ENCODE assay signal across 9 cellular contexts in genomic region chr12:124464062-124464461, GRCh38.
DNase-seq lines count a peak whose midpoint lies in the region; ATAC-seq and TF ChIP-seq lines count a peak whose summit lies in the region.
"Had no signal": no experiment of that assay in that cellular context is flagged by ENCODE, and none has a peak within 500 bp of the region (broad histone marks: within the 10 kb centered on the region; RNA-seq: fewer than 3 reads in every experiment).

No MANE protein-coding gene starts in this region.

- no peak for DNase-seq in activated naive CD4-positive, alpha-beta T cell treated with anti-CD3 and anti-CD28 coated beads, Interleukin-2, amount 10 ng/mL, durations not matched to agents 7 days and 5 days
- DNase-seq in activated naive CD4-positive, alpha-beta T cell treated with Interleukin-2 at 50 U/mL for 16 hours, result no peak
- DNase-seq in RPMI8226, result peak; percentile 13
- no peak for DNase-seq in glutamatergic neuron
- no peak for DNase-seq in sigmoid colon
- no peak for DNase-seq in activated T-helper 2 cell treated with anti-CD3 and anti-CD28 coated beads, Interferon-gamma antibody, Interleukin-2, Interleukin-4, amounts not matched to agents 10 μg/mL and 5 μg/mL and 100 μg/mL, durations not matched to agents 14 hours and 24 hours and 36 hours (ENCODE audit: low spot score)

- H3K27ac ChIP-seq in sigmoid colon, result peak overlapping the region in 3 of 4 donors; percentile 65 to 75 (median 74)

- H3K4me3 Mint-ChIP-seq in activated naive CD4-positive, alpha-beta T cell treated with anti-CD3 and anti-CD28 coated beads, Interleukin-2, amount 10 ng/mL, durations not matched to agents 7 days and 5 days, result no peak overlapping the region
- peak overlapping the region; percentile 35 for H3K4me3 Mint-ChIP-seq in glutamatergic neuron (ENCODE audit: unreplicated experiment)
- H3K4me3 Mint-ChIP-seq in activated T-helper 2 cell treated with anti-CD3 and anti-CD28 coated beads, Interferon-gamma antibody, Interleukin-2, Interleukin-4, amounts not matched to agents 10 μg/mL and 5 μg/mL and 100 μg/mL, durations not matched to agents 14 hours and 24 hours and 36 hours (ENCODE audit: low read depth), result no peak overlapping the region

- TF ChIP-seq CTCF in glutamatergic neuron (IDR thresholded peaks at IDR 0.05; ENCODE audit: partially characterized antibody, unreplicated experiment) (no peak), sigmoid colon (IDR thresholded peaks at IDR 0.05) (no peak)

- H3K9me3 Mint-ChIP-seq in activated naive CD4-positive, alpha-beta T cell treated with anti-CD3 and anti-CD28 coated beads, Interleukin-2, amount 10 ng/mL, durations not matched to agents 7 days and 5 days, result peaks cover 13% of the 10 kb centered on the region
- peaks cover 42% of the 10 kb centered on the region for H3K9me3 Mint-ChIP-seq in glutamatergic neuron (ENCODE audit: unreplicated experiment)
- peaks cover 11% of the 10 kb centered on the region for H3K9me3 Mint-ChIP-seq in activated T-helper 2 cell treated with anti-CD3 and anti-CD28 coated beads, Interferon-gamma antibody, Interleukin-2, Interleukin-4, amounts not matched to agents 10 μg/mL and 5 μg/mL and 100 μg/mL, durations not matched to agents 14 hours and 24 hours and 36 hours

- peaks cover 48% of the 10 kb centered on the region for H3K4me1 Mint-ChIP-seq in activated naive CD4-positive, alpha-beta T cell treated with anti-CD3 and anti-CD28 coated beads, Interleukin-2, amount 10 ng/mL, durations not matched to agents 7 days and 5 days
- H3K4me1 Mint-ChIP-seq in glutamatergic neuron (ENCODE audit: low read depth, unreplicated experiment), result peaks cover 28% of the 10 kb centered on the region
- peaks cover 37% of the 10 kb centered on the region for H3K4me1 Mint-ChIP-seq in activated T-helper 2 cell treated with anti-CD3 and anti-CD28 coated beads, Interferon-gamma antibody, Interleukin-2, Interleukin-4, amounts not matched to agents 10 μg/mL and 5 μg/mL and 100 μg/mL, durations not matched to agents 14 hours and 24 hours and 36 hours (ENCODE audit: low read depth)

- CTCF ChIA-PET in activated naive CD4-positive, alpha-beta T cell treated with anti-CD3 and anti-CD28 coated beads, Interleukin-2, amount 10 ng/mL, durations not matched to agents 7 days and 5 days (lab: Charles Lee), result no interaction called here

- 64 to 67% methylated on average over 4 of the region's 4 CpGs for WGBS in sigmoid colon, 2 donors

- ATAC-seq in GM19452 (IDR thresholded peaks at IDR 0.05; ENCODE audit: unreplicated experiment) (no peak), HG02623 (IDR thresholded peaks at IDR 0.05; ENCODE audit: unreplicated experiment) (no peak)

- H3K9me3 ChIP-seq in sigmoid colon, result no peaks in the 10 kb centered on the region

- H3K27ac Mint-ChIP-seq in activated naive CD4-positive, alpha-beta T cell treated with anti-CD3 and anti-CD28 coated beads, Interleukin-2, amount 10 ng/mL, durations not matched to agents 7 days and 5 days, result peak overlapping the region; percentile 56
- H3K27ac Mint-ChIP-seq in glutamatergic neuron (ENCODE audit: unreplicated experiment), result peak overlapping the region; percentile 83
- no peak overlapping the region for H3K27ac Mint-ChIP-seq in activated T-helper 2 cell treated with anti-CD3 and anti-CD28 coated beads, Interferon-gamma antibody, Interleukin-2, Interleukin-4, amounts not matched to agents 10 μg/mL and 5 μg/mL and 100 μg/mL, durations not matched to agents 14 hours and 24 hours and 36 hours

- H3K27me3 ChIP-seq in sigmoid colon, result no peaks in the 10 kb centered on the region
- H3K27me3 ChIP-seq: esophagus muscularis mucosa had no signal

- no peak overlapping the region for H3K4me3 ChIP-seq in sigmoid colon
- H3K4me3 ChIP-seq: esophagus muscularis mucosa had no signal

- TF ChIP-seq POLR2A in sigmoid colon (IDR thresholded peaks at IDR 0.05), result no peak

- no peak for TF ChIP-seq EP300 in sigmoid colon (IDR thresholded peaks at IDR 0.05)

- peaks cover 0 to 34% (median 23%) of the 10 kb centered on the region in 4 donors for H3K4me1 ChIP-seq in sigmoid colon

- peaks cover 11 to 58% (median 27%) of the 10 kb centered on the region in 4 donors for H3K36me3 ChIP-seq in sigmoid colon

- intact Hi-C loops in sigmoid colon (cut with DNase I), result no loop called here
- intact Hi-C loops in activated T-helper 2 cell treated with anti-CD3 and anti-CD28 coated beads, Interferon-gamma antibody, Interleukin-2, Interleukin-4, amounts not matched to agents 10 μg/mL and 5 μg/mL and 100 μg/mL, durations not matched to agents 14 hours and 24 hours and 36 hours (cut with micrococcal nuclease), result no loop called here

- no peaks in the 10 kb centered on the region for H3K27me3 Mint-ChIP-seq in activated naive CD4-positive, alpha-beta T cell treated with anti-CD3 and anti-CD28 coated beads, Interleukin-2, amount 10 ng/mL, durations not matched to agents 7 days and 5 days
- peaks cover 22% of the 10 kb centered on the region for H3K27me3 Mint-ChIP-seq in glutamatergic neuron (ENCODE audit: unreplicated experiment)
- no peaks in the 10 kb centered on the region for H3K27me3 Mint-ChIP-seq in activated T-helper 2 cell treated with anti-CD3 and anti-CD28 coated beads, Interferon-gamma antibody, Interleukin-2, Interleukin-4, amounts not matched to agents 10 μg/mL and 5 μg/mL and 100 μg/mL, durations not matched to agents 14 hours and 24 hours and 36 hours (ENCODE audit: low read depth)

- H3K36me3 Mint-ChIP-seq in activated naive CD4-positive, alpha-beta T cell treated with anti-CD3 and anti-CD28 coated beads, Interleukin-2, amount 10 ng/mL, durations not matched to agents 7 days and 5 days, result peaks cover 58% of the 10 kb centered on the region
- peaks cover 12% of the 10 kb centered on the region for H3K36me3 Mint-ChIP-seq in glutamatergic neuron (ENCODE audit: unreplicated experiment)
- H3K36me3 Mint-ChIP-seq in activated T-helper 2 cell treated with anti-CD3 and anti-CD28 coated beads, Interferon-gamma antibody, Interleukin-2, Interleukin-4, amounts not matched to agents 10 μg/mL and 5 μg/mL and 100 μg/mL, durations not matched to agents 14 hours and 24 hours and 36 hours (ENCODE audit: low read depth), result peaks cover 60% of the 10 kb centered on the region
